Comparison of ENCODE assay signal across 21 cellular contexts in the genomic region with DNA sequence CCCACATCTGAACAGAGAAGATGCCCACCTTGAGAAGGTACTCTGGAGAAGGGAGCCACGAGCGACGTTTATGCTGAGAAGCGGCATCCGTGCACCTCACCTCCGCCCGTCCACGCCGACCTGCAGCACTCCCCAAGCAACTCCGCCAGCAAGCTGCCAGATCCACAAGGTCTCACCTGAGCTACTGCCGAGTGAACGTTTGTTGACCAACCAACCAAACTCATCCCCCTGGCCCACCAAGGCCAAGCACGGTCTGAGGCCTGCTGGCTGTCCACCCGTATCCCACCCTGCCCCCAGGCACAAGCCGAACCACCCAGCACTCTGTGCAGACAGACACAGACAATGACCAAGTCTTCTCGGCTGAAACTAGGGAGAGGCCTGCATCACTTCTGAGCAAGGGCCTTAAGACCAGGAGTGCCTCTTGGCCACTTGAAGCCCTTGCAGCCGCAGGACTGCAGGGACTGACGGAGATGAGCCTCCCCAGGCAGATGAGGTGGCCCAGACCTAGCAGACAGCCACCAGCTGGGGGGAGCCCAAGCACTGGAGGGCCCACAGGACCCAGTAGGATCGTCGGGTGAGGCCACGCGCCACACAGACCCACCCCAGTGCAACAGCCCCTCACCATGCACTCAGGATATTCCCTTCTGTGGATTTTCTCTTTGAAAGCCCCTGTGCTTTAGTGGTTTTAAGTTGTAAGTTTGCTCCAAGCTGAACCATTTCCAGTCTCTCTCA. TPM values are rescaled to one million over a fixed set of nuclear protein-coding genes. Genes with fewer than 3 reads are reported as not detected.
A peak's percentile ranks its signal among the peaks of the same experiment; 100 is the strongest.
DNase-seq lines count a peak whose midpoint lies in the region; ATAC-seq and TF ChIP-seq lines count a peak whose summit lies in the region.
"Had no signal": no experiment of that assay in that cellular context is flagged by ENCODE, and none has a peak within 500 bp of the region (broad histone marks: within the 10 kb centered on the region; RNA-seq: fewer than 3 reads in every experiment).

No MANE protein-coding gene starts in this region.

- 88 to 94% methylated on average over 21 to 22 of the region's 22 CpGs for WGBS in testis, 2 donors
- WGBS in heart right ventricle, 2 donors: 94 to 95% methylated on average over 22 of the region's 22 CpGs

- H3K4me3 Mint-ChIP-seq in central memory CD8-positive, alpha-beta T cell: no peak overlapping the region
- H3K4me3 Mint-ChIP-seq in neural crest cell: no peak overlapping the region
- H3K4me3 Mint-ChIP-seq in activated CD4-positive, alpha-beta T cell treated with anti-CD3 and anti-CD28 coated beads, Interleukin-2, amount 10 ng/mL, durations not matched to agents 24 days and 14 days: no peak overlapping the region
- H3K4me3 Mint-ChIP-seq: B cell; CD8-positive, alpha-beta T cell had no signal

- H3K27ac Mint-ChIP-seq in central memory CD8-positive, alpha-beta T cell (ENCODE audit: low read depth): peak overlapping the region; percentile 53
- H3K27ac Mint-ChIP-seq in neural crest cell (ENCODE audit: unreplicated experiment): peak overlapping the region; percentile 6
- H3K27ac Mint-ChIP-seq in activated CD4-positive, alpha-beta T cell treated with anti-CD3 and anti-CD28 coated beads, Interleukin-2, amount 10 ng/mL, durations not matched to agents 24 days and 14 days: no peak overlapping the region
- H3K27ac Mint-ChIP-seq: B cell; CD8-positive, alpha-beta T cell had no signal

- H3K27me3 ChIP-seq in testis: no peaks in the 10 kb centered on the region
- no peaks in the 10 kb centered on the region for H3K27me3 ChIP-seq in heart right ventricle
- H3K27me3 ChIP-seq in ascending aorta: no peaks in the 10 kb centered on the region

- H3K4me1 ChIP-seq in testis (no peaks in the 10 kb centered on the region), heart right ventricle (peaks cover 0 to 22% (median 10%) of the 10 kb centered on the region in 9 donors), ascending aorta (no peaks in the 10 kb centered on the region)

- no peak for TF ChIP-seq POLR2A in testis (IDR thresholded peaks at IDR 0.05)

- no peaks in the 10 kb centered on the region for H3K9me3 ChIP-seq in testis
- H3K9me3 ChIP-seq in heart right ventricle: no peaks in the 10 kb centered on the region
- H3K9me3 ChIP-seq in ascending aorta: no peaks in the 10 kb centered on the region

- no peaks in the 10 kb centered on the region for H3K27me3 Mint-ChIP-seq in central memory CD8-positive, alpha-beta T cell
- H3K27me3 Mint-ChIP-seq in neural crest cell (ENCODE audit: low read depth): no peaks in the 10 kb centered on the region
- H3K27me3 Mint-ChIP-seq in activated CD4-positive, alpha-beta T cell treated with anti-CD3 and anti-CD28 coated beads, Interleukin-2, amount 10 ng/mL, durations not matched to agents 24 days and 14 days: no peaks in the 10 kb centered on the region
- H3K27me3 Mint-ChIP-seq: B cell had no signal

- H3K27ac ChIP-seq in testis: no peak overlapping the region
- no peak overlapping the region for H3K27ac ChIP-seq in heart right ventricle
- no peak overlapping the region for H3K27ac ChIP-seq in ascending aorta

- DNase-seq in activated effector memory CD4-positive, alpha-beta T cell treated with anti-CD3 and anti-CD28 coated beads, Interleukin-2, amount 50 U/mL, for 16 hours: peak; percentile 59
- DNase-seq in activated effector memory CD4-positive, alpha-beta T cell treated with Interleukin-2 at 50 U/mL for 16 hours: no peak
- DNase-seq in central memory CD8-positive, alpha-beta T cell (ENCODE audit: low spot score in 2 of 2): no peak
- DNase-seq in neural crest cell (ENCODE audit: low read depth, low spot score): no peak
- DNase-seq in testis: peak; percentile 6
- no peak for DNase-seq in heart right ventricle
- no peak for DNase-seq in activated CD4-positive, alpha-beta T cell treated with anti-CD3 and anti-CD28 coated beads, Interleukin-2, amount 10 ng/mL, durations not matched to agents 24 days and 14 days
- no peak for DNase-seq in ascending aorta (ENCODE audit: low spot score in 2 of 2)
- DNase-seq: CD8-positive, alpha-beta T cell; DMS79; KG1; MV-4-11; NCI-H1417; NCI-H187; NCI-H2107; NCI-H2227 treated with DMSO at 0.1 percent for 48 hours; NCI-H524; NCI-H82; OCI-M1; SHP77 treated with DMSO at 0.1 percent for 48 hours had no signal

- intact Hi-C loops in testis (cut with DNase I; ENCODE audit: low total_unique reads): no loop called here
- intact Hi-C loops in heart right ventricle (cut with DNase I): no loop called here
- intact Hi-C loops in activated CD4-positive, alpha-beta T cell treated with anti-CD3 and anti-CD28 coated beads, Interleukin-2, amount 10 ng/mL, durations not matched to agents 24 days and 14 days (cut with micrococcal nuclease): no loop called here
- intact Hi-C loops in ascending aorta (cut with DNase I): no loop called here

- H3K9me3 Mint-ChIP-seq in central memory CD8-positive, alpha-beta T cell: no peaks in the 10 kb centered on the region
- no peaks in the 10 kb centered on the region for H3K9me3 Mint-ChIP-seq in neural crest cell
- no peaks in the 10 kb centered on the region for H3K9me3 Mint-ChIP-seq in activated CD4-positive, alpha-beta T cell treated with anti-CD3 and anti-CD28 coated beads, Interleukin-2, amount 10 ng/mL, durations not matched to agents 24 days and 14 days
- H3K9me3 Mint-ChIP-seq: CD8-positive, alpha-beta T cell had no signal

- peaks cover 3% of the 10 kb centered on the region for H3K36me3 Mint-ChIP-seq in central memory CD8-positive, alpha-beta T cell (ENCODE audit: insufficient read depth)
- peaks cover 10% of the 10 kb centered on the region for H3K36me3 Mint-ChIP-seq in neural crest cell (ENCODE audit: low read depth)
- H3K36me3 Mint-ChIP-seq in activated CD4-positive, alpha-beta T cell treated with anti-CD3 and anti-CD28 coated beads, Interleukin-2, amount 10 ng/mL, durations not matched to agents 24 days and 14 days (ENCODE audit: low read depth): no peaks in the 10 kb centered on the region
- H3K36me3 Mint-ChIP-seq: CD8-positive, alpha-beta T cell had no signal

- H3K4me3 ChIP-seq in testis (no peak overlapping the region), heart right ventricle (no peak overlapping the region), ascending aorta (no peak overlapping the region)

- TF ChIP-seq CTCF in neural crest cell (conservative IDR thresholded peaks at IDR 0.05) (no peak), testis (IDR thresholded peaks at IDR 0.05) (no peak), heart right ventricle (IDR thresholded peaks at IDR 0.05) (no peak), ascending aorta (IDR thresholded peaks at IDR 0.05) (no peak)

- H3K36me3 ChIP-seq in testis (ENCODE audit: low read depth, missing control alignments) (no peaks in the 10 kb centered on the region), heart right ventricle (peaks cover 0 to 11% (median 0%) of the 10 kb centered on the region in 9 donors), ascending aorta (peaks cover 0 to 5% of the 10 kb centered on the region in 2 donors)

- no peak for ATAC-seq in central memory CD8-positive, alpha-beta T cell (replicated peaks; ENCODE audit: extremely low read depth, poor library complexity, severe bottlenecking)
- ATAC-seq in heart right ventricle: no peak
- ATAC-seq: CD8-positive, alpha-beta T cell had no signal

- H3K4me1 Mint-ChIP-seq in central memory CD8-positive, alpha-beta T cell: peaks cover 71% of the 10 kb centered on the region
- H3K4me1 Mint-ChIP-seq in neural crest cell: peaks cover 13% of the 10 kb centered on the region
- peaks cover 16% of the 10 kb centered on the region for H3K4me1 Mint-ChIP-seq in activated CD4-positive, alpha-beta T cell treated with anti-CD3 and anti-CD28 coated beads, Interleukin-2, amount 10 ng/mL, durations not matched to agents 24 days and 14 days

RNA-seq across cellular contexts. Expression of gene TAF4, which starts 12.1 kb away (rescaled TPM):
- 33.6 and 35.1 TPM in 2 replicates for total RNA-seq in neural crest cell
- total RNA-seq in testis: 100 to 1,000 TPM; 107 to 111 TPM
- 30.7 TPM for polyA plus RNA-seq in testis (ENCODE audit: insufficient read depth, low read depth, low replicate concordance)
- 10 to 100 TPM in 8 of 10 donors, 1 to 10 TPM in 2; 8.6 to 14.8 (median 11.8) TPM for total RNA-seq in heart right ventricle
- 1 to 10 TPM; 3.7 to 7.9 TPM for polyA plus RNA-seq in heart right ventricle
- 25.6 and 26.6 TPM in 2 replicates for total RNA-seq in activated CD4-positive, alpha-beta T cell treated with anti-CD3 and anti-CD28 coated beads, Interleukin-2, amount 10 ng/mL, durations not matched to agents 24 days and 14 days
- 166 TPM for total RNA-seq in ascending aorta

Comparison
In these comparisons a context has a peak if more than half of its experiments do, and no peak if none do; other contexts are left out.
1. DNase-seq: peak in activated effector memory CD4-positive, alpha-beta T cell treated with anti-CD3 and anti-CD28 coated beads, Interleukin-2, amount 50 U/mL, for 16 hours (single experiment) and testis (single experiment); none in activated effector memory CD4-positive, alpha-beta T cell treated with Interleukin-2 at 50 U/mL for 16 hours (single experiment), central memory CD8-positive, alpha-beta T cell (0 of 2), neural crest cell (single experiment), heart right ventricle (0 of 2), activated CD4-positive, alpha-beta T cell treated with anti-CD3 and anti-CD28 coated beads, Interleukin-2, amount 10 ng/mL, durations not matched to agents 24 days and 14 days (single experiment) and ascending aorta (0 of 2).